8 cellular contexts compared by ENCODE assay signal in genomic region chr4:163493643-163494359, GRCh38. TPM values are rescaled to one million over a fixed set of nuclear protein-coding genes. Genes with fewer than 3 reads are reported as not detected.
DNase-seq lines count a peak whose midpoint lies in the region; ATAC-seq and TF ChIP-seq lines count a peak whose summit lies in the region.

No MANE protein-coding gene starts in this region.

- peak overlapping the region; percentile 99 for H3K4me3 Mint-ChIP-seq in T-helper 17 cell

- H3K36me3 Mint-ChIP-seq in T-helper 17 cell (ENCODE audit: low read depth) = peaks cover 4% of the 10 kb centered on the region

- H3K27ac ChIP-seq in fibroblast of lung (ENCODE audit: insufficient read depth, low read length) (peak overlapping the region; percentile 92), parathyroid adenoma (peak overlapping the region; percentile 74)

- peak overlapping the region; percentile 44 for H3K9ac ChIP-seq in fibroblast of lung (ENCODE audit: insufficient read depth, low read length)
- peak overlapping the region; percentile 37 for H3K9ac ChIP-seq in parathyroid adenoma

- H3K4me3 ChIP-seq in fibroblast of lung (replicated peaks in 1 of 4; ENCODE audit: control extremely low read depth in 1 of 4, insufficient read depth in 1 of 4, low read depth in 3 of 4, low read length in 4 of 4) (peak overlapping the region; percentile 79 to 99 (median 97)), parathyroid adenoma (ENCODE audit: low read depth, low read length) (peak overlapping the region; percentile 81)

- peaks cover 14% of the 10 kb centered on the region for H3K27me3 Mint-ChIP-seq in T-helper 17 cell

- H3K36me3 ChIP-seq in fibroblast of lung (ENCODE audit: control insufficient read depth, insufficient read depth, low read length) (no peaks in the 10 kb centered on the region), parathyroid adenoma (ENCODE audit: control insufficient read depth, insufficient read depth, low read length) (no peaks in the 10 kb centered on the region)

- peaks cover 39% of the 10 kb centered on the region for H3K79me2 ChIP-seq in fibroblast of lung (ENCODE audit: control insufficient read depth, insufficient read depth, low read length)
- H3K79me2 ChIP-seq in parathyroid adenoma = no peaks in the 10 kb centered on the region

- H3K4me2 ChIP-seq in fibroblast of lung (ENCODE audit: extremely low read depth, insufficient read depth, low read length) = peak overlapping the region; percentile 44
- H3K4me2 ChIP-seq in parathyroid adenoma (ENCODE audit: low read length) = peak overlapping the region; percentile 82

- H4K20me1 ChIP-seq in fibroblast of lung (ENCODE audit: control insufficient read depth, extremely low read depth, insufficient read depth, low read length) = no peaks in the 10 kb centered on the region

- H2AFZ ChIP-seq in fibroblast of lung (ENCODE audit: low read length) = peak overlapping the region; percentile 50
- H2AFZ ChIP-seq in parathyroid adenoma = peak overlapping the region; percentile 98

- peak; percentile 16 for ATAC-seq in GM18868 (IDR thresholded peaks at IDR 0.05; ENCODE audit: unreplicated experiment)
- peak; percentile 26 for ATAC-seq in HG03196 (IDR thresholded peaks at IDR 0.05; ENCODE audit: unreplicated experiment)
- peak; percentile 39 for ATAC-seq in T-helper 17 cell
- ATAC-seq in GM19452 (IDR thresholded peaks at IDR 0.05; ENCODE audit: unreplicated experiment) = no peak

- H3K27me3 ChIP-seq in fibroblast of lung (ENCODE audit: control insufficient read depth, insufficient read depth, low read length) (no peaks in the 10 kb centered on the region), parathyroid adenoma (ENCODE audit: control insufficient read depth, insufficient read depth, low read length) (no peaks in the 10 kb centered on the region)

- peak overlapping the region; percentile 97 for H3K27ac Mint-ChIP-seq in T-helper 17 cell

- DNase-seq in T-helper 17 cell (no peak), fibroblast of lung (ENCODE audit: low read depth in 2 of 2) (no peak), NCI-H1092 (lab: John Stamatoyannopoulos, UW) (no peak), COLO829 (ENCODE audit: low spot score) (no peak)

- H3K4me1 ChIP-seq in fibroblast of lung (ENCODE audit: control insufficient read depth, extremely low read depth, insufficient read depth, low read length) (no peaks in the 10 kb centered on the region), parathyroid adenoma (no peaks in the 10 kb centered on the region)

- TF ChIP-seq CTCF in fibroblast of lung (conservative IDR thresholded peaks at IDR 0.05 in 1 of 2, IDR thresholded peaks at IDR 0.05 in 1 of 2; ENCODE audit: low read depth in 1 of 2, low read length in 2 of 2) = no peak
- TF ChIP-seq CTCF in parathyroid adenoma (IDR thresholded peaks at IDR 0.05) = no peak

- H3K9me3 ChIP-seq in T-helper 17 cell (ENCODE audit: control insufficient read depth, low read length, poor library complexity, severe bottlenecking) = no peaks in the 10 kb centered on the region
- H3K9me3 ChIP-seq in fibroblast of lung (ENCODE audit: control insufficient read depth, insufficient read depth, low read depth, low read length) = no peaks in the 10 kb centered on the region
- H3K9me3 ChIP-seq in parathyroid adenoma (ENCODE audit: control insufficient read depth, low read length) = no peaks in the 10 kb centered on the region

- peaks cover 28% of the 10 kb centered on the region for H3K4me1 Mint-ChIP-seq in T-helper 17 cell

RNA-seq across cellular contexts. Expression of gene TMA16, which starts 0.7 kb away (rescaled TPM):
- total RNA-seq in T-helper 17 cell (10 to 100 TPM in 1 of 2 donors, 1 to 10 TPM in 1; 7.5 to 10.9 TPM), fibroblast of lung (21.0 and 21.1 TPM in 2 replicates)
- polyA plus RNA-seq in fibroblast of lung = 21.5 and 28.4 TPM in 2 replicates
- polyA plus RNA-seq in fibroblast of lung (2012) = 37.2 and 37.8 TPM in 2 replicates
- polyA minus RNA-seq in fibroblast of lung (ENCODE audit: low replicate concordance) = 1.6 TPM in 1 of 2 replicates, not detected in the other

RNA-seq across cellular contexts. Expression of gene TKTL2, which starts 20.2 kb away (rescaled TPM):
- total RNA-seq in T-helper 17 cell = under 1 TPM in 1 of 2 donors, not detected in 1; 0.10 TPM
- total RNA-seq in fibroblast of lung = not detected in 2 replicates
- not detected in 2 replicates for polyA plus RNA-seq in fibroblast of lung
- not detected in 2 replicates for polyA plus RNA-seq in fibroblast of lung (2012)
- polyA minus RNA-seq in fibroblast of lung (ENCODE audit: low replicate concordance) = not detected in 2 replicates
